8 cellular contexts compared by ENCODE assay signal in genomic region chr14:81625343-81625742, GRCh38.
DNase-seq lines count a peak whose midpoint lies in the region; ATAC-seq and TF ChIP-seq lines count a peak whose summit lies in the region.

No MANE protein-coding gene starts in this region.

- no peak overlapping the region for H3K27ac ChIP-seq in heart left ventricle

- intact Hi-C loops in heart left ventricle (cut with DNase I) = loop anchor here in 2 of 10 donors (10.0 kb wide), 1 partner anchor 359 kb away; no protein-coding TSS in a partner anchor

- WGBS in heart left ventricle, 4 donors = 0 to 9% (median 1%) methylated on average over 1 of the region's 1 CpG

- ATAC-seq in heart left ventricle = peak in 1 of 4 donors; percentile 57
- no peak for ATAC-seq in HG03520 (IDR thresholded peaks at IDR 0.05; ENCODE audit: unreplicated experiment)
- no peak for ATAC-seq in GM19395 (IDR thresholded peaks at IDR 0.05; ENCODE audit: unreplicated experiment)

- H3K4me3 ChIP-seq in GM12864 (ENCODE audit: low read depth, low read length) = no peak overlapping the region
- H3K4me3 ChIP-seq in heart left ventricle = no peak overlapping the region

- TF ChIP-seq POLR2A in heart left ventricle (IDR thresholded peaks at IDR 0.05) = no peak

- no peaks in the 10 kb centered on the region for H3K4me1 ChIP-seq in heart left ventricle

- no peaks in the 10 kb centered on the region for H3K27me3 ChIP-seq in heart left ventricle

- H3K9me3 ChIP-seq in heart left ventricle = no peaks in the 10 kb centered on the region

- TF ChIP-seq CTCF in GM12864 (IDR thresholded peaks at IDR 0.05; ENCODE audit: low read depth, low read length, missing control alignments) (peak; percentile 18), heart left ventricle (IDR thresholded peaks at IDR 0.05) (peak; percentile 16 to 66 (median 44))

- DNase-seq in GM12864 (ENCODE audit: low read depth) = no peak
- DNase-seq in LoVo (ENCODE audit: low spot score) = peak; percentile 46
- peak; percentile 71 for DNase-seq in RKO (ENCODE audit: low spot score)
- DNase-seq in heart left ventricle = no peak
- no peak for DNase-seq in C1 segment of cervical spinal cord (lab: John Stamatoyannopoulos, UW)
- no peak for DNase-seq in NCI-H226

- H3K36me3 ChIP-seq in heart left ventricle = no peaks in the 10 kb centered on the region

Comparison
In these comparisons a context has a peak if more than half of its experiments do, and no peak if none do; other contexts are left out.
1. DNase-seq: peak in LoVo (single experiment) and RKO (single experiment); none in GM12864 (single experiment), heart left ventricle (0 of 5), C1 segment of cervical spinal cord (0 of 14) and NCI-H226 (single experiment).